In the genomic region with DNA sequence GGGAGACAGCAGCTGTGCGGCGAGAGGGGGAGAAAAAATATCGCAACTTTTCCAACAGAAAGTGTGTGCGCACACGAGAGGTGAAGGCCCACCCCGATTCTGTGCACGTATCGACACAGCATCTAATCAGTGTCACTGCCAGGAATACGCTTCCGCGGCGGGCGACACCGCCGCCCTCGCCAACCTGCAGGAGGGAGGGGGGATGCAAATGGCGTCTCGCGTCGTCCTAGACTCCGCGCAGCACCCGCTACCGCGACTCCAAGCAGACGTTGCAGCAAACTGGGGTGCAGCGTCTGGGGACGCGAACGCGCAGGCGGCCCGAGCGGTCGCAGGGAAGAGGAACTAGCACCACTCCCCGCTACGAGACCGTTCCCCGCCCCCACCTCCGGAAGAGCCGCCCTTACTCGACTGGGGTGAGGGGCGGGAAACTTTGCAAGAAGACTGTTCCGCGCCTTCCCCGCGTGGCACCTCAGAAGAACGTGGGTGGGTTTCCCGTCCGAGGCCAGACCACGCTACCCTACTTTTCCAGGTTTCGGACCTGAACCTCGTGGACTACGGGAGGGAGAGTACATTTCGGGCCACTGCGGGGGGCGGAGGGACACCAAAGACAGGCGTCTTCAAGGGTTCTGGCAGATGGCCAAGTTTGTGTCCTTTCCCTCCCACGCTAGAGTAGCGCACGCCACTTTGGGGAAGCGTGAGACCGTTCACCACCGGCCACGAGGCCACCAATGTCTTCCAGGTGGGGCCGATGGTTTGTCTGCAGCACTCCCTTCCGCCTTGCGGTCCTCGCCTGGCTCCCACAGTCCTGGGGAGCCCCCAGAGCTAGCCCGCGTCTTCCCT, we compare ENCODE assay signal across 8 cellular contexts.
DNase-seq lines count a peak whose midpoint lies in the region.

No MANE protein-coding gene starts in this region.

- H3K27ac Mint-ChIP-seq in dendritic cell treated with granulocyte-macrophage colony-stimulating factor and Interleukin-4, amounts not matched to agents 40 ng/mL and 50 ng/mL, for 4 days, result peak overlapping the region; percentile 91

- peaks cover 55% of the 10 kb centered on the region for H3K4me1 Mint-ChIP-seq in dendritic cell treated with granulocyte-macrophage colony-stimulating factor and Interleukin-4, amounts not matched to agents 40 ng/mL and 50 ng/mL, for 4 days (ENCODE audit: low read depth)

- H3K9me3 Mint-ChIP-seq in dendritic cell treated with granulocyte-macrophage colony-stimulating factor and Interleukin-4, amounts not matched to agents 40 ng/mL and 50 ng/mL, for 4 days, result no peaks in the 10 kb centered on the region

- H3K4me3 Mint-ChIP-seq in dendritic cell treated with granulocyte-macrophage colony-stimulating factor and Interleukin-4, amounts not matched to agents 40 ng/mL and 50 ng/mL, for 4 days, result peak overlapping the region; percentile 65

- H3K36me3 Mint-ChIP-seq in dendritic cell treated with granulocyte-macrophage colony-stimulating factor and Interleukin-4, amounts not matched to agents 40 ng/mL and 50 ng/mL, for 4 days (ENCODE audit: low read depth), result no peaks in the 10 kb centered on the region

- H3K27me3 Mint-ChIP-seq in dendritic cell treated with granulocyte-macrophage colony-stimulating factor and Interleukin-4, amounts not matched to agents 40 ng/mL and 50 ng/mL, for 4 days, result peaks cover 4% of the 10 kb centered on the region

- intact Hi-C loops in dendritic cell treated with granulocyte-macrophage colony-stimulating factor and Interleukin-4, amounts not matched to agents 40 ng/mL and 50 ng/mL, for 4 days (cut with micrococcal nuclease), result loop anchor here (2.0 to 5.0 kb wide), 2 partner anchors 77 to 92 kb away; no protein-coding TSS in a partner anchor

- DNase-seq in ELF-1 (ENCODE audit: low read depth, low spot score) (peak; percentile 81), HCEC 1CT (peak; percentile 50), NCI-H2107 treated with DMSO at 0.1 percent for 48 hours (lab: John Stamatoyannopoulos, UW; ENCODE audit: unreplicated experiment) (peak; percentile 60), lung microvascular endothelial cell (ENCODE audit: low read depth in 2 of 2) (peak; percentile 36 to 54), amniotic stem cell (lab: John Stamatoyannopoulos, UW) (no peak)
- DNase-seq in activated CD4-positive, alpha-beta T cell treated with anti-CD3 and anti-CD28 coated beads for 48 hours, result peak; percentile 79
- peak; percentile 62 for DNase-seq in stimulated activated CD8-positive, alpha-beta memory T cell treated with anti-CD3 and anti-CD28 coated beads, Interleukin-12 subunit alpha, Interleukin-12 subunit beta, amount 100 ng/mL, for 4 hours (ENCODE audit: low read depth)
